Comparison of ENCODE assay signal across 24 cellular contexts in the genomic region with DNA sequence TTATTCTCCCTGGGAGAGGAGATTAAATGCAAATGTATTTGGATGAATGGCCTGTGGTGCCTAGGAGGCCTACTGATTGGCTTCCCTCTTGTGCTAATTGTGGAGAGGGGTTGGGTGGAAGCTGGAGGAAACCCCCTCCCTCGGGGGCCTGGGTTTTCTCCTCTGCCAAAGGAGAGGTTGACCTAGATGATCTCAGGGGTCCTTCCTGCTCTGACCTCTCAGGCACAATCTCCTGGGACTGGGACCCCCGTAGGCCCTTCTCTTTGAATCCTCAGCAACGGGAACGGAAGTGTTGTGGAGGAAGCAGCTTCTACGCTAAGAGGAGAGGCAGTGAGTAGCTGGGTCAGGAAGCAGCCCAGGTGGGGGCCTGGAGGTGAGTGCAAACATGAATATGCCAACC.
"Had no signal": no experiment of that assay in that cellular context is flagged by ENCODE, and none has a peak within 500 bp of the region (broad histone marks: within the 10 kb centered on the region; RNA-seq: fewer than 3 reads in every experiment).

No MANE protein-coding gene starts in this region.

- H3K4me1 Mint-ChIP-seq: activated naive CD4-positive, alpha-beta T cell treated with anti-CD3 and anti-CD28 coated beads, Interleukin-2, amount 10 ng/mL, durations not matched to agents 7 days and 5 days had no signal

- H3K36me3 ChIP-seq: brain microvascular endothelial cell, gastroesophageal sphincter, heart left ventricle, sigmoid colon, upper lobe of left lung had no signal

- H3K4me3 ChIP-seq: gastroesophageal sphincter, heart left ventricle, sigmoid colon, smooth muscle cell, upper lobe of left lung had no signal

- H3K27ac ChIP-seq: brain microvascular endothelial cell, gastroesophageal sphincter, heart left ventricle, sigmoid colon, upper lobe of left lung had no signal

- H3K4me3 Mint-ChIP-seq: activated B cell treated with CpG ODN at 0.5 μM for 24 hours; activated naive CD4-positive, alpha-beta T cell treated with anti-CD3 and anti-CD28 coated beads, Interleukin-2, amount 10 ng/mL, durations not matched to agents 7 days and 5 days; activated T-cell treated with anti-CD3 and anti-CD28 coated beads, Interleukin-2, amount 50 U/mL, for 72 hours; naive B cell; T-cell; T-helper 2 cell treated with Interferon-gamma antibody and Interleukin-4, amounts not matched to agents 5 μg/mL and 100 μg/mL, for 36 hours had no signal

- H3K9me3 ChIP-seq: gastroesophageal sphincter, heart left ventricle, sigmoid colon, upper lobe of left lung had no signal

- H3K27me3 ChIP-seq: sigmoid colon, upper lobe of left lung had no signal

- ATAC-seq: activated T-cell treated with anti-CD3 and anti-CD28 coated beads, Interleukin-2, amount 50 U/mL, for 72 hours; gastroesophageal sphincter; heart left ventricle; left cardiac atrium; T-cell had no signal

- H3K36me3 Mint-ChIP-seq: activated naive CD4-positive, alpha-beta T cell treated with anti-CD3 and anti-CD28 coated beads, Interleukin-2, amount 10 ng/mL, durations not matched to agents 7 days and 5 days; naive B cell; T-cell had no signal

- H3K27ac Mint-ChIP-seq: activated B cell treated with CpG ODN at 0.5 μM for 24 hours; activated naive CD4-positive, alpha-beta T cell treated with anti-CD3 and anti-CD28 coated beads, Interleukin-2, amount 10 ng/mL, durations not matched to agents 7 days and 5 days; activated T-cell treated with anti-CD3 and anti-CD28 coated beads, Interleukin-2, amount 50 U/mL, for 72 hours; progenitor cell of endocrine pancreas; T-cell; T-helper 2 cell treated with Interferon-gamma antibody and Interleukin-4, amounts not matched to agents 5 μg/mL and 100 μg/mL, for 36 hours had no signal

- H3K4me2 ChIP-seq: smooth muscle cell had no signal

- DNase-seq: activated B cell treated with CpG ODN at 0.5 μM for 24 hours; activated CD4-positive, alpha-beta T cell treated with anti-CD3 and anti-CD28 coated beads for 4 hours; activated CD4-positive, alpha-beta T cell treated with anti-CD3 and anti-CD28 coated beads, Interleukin-2, amount 50 U/mL, for 48 hours; activated effector memory CD4-positive, alpha-beta T cell treated with Interleukin-2 at 50 U/mL for 16 hours; activated naive CD4-positive, alpha-beta T cell treated with anti-CD3 and anti-CD28 coated beads, Interleukin-2, amount 10 ng/mL, durations not matched to agents 7 days and 5 days; activated T-cell treated with anti-CD3 and anti-CD28 coated beads, Interleukin-2, amount 50 U/mL, for 72 hours; brain microvascular endothelial cell; central memory CD4-positive, alpha-beta T cell; effector memory CD4-positive, alpha-beta T cell; heart left ventricle; left cardiac atrium; mesenchymal stem cell; naive B cell; retina; sigmoid colon; stimulated activated CD4-positive, alpha-beta T cell treated with anti-CD3 and anti-CD28 coated beads, Interleukin-2, amount 100 ng/mL, for 48 hours; stimulated activated CD8-positive, alpha-beta memory T cell treated with anti-CD3 and anti-CD28 coated beads, Interleukin-4, amount 100 ng/mL, for 48 hours; stimulated activated naive CD4-positive, alpha-beta T cell treated with Interleukin-2 at 50 U/mL for 16 hours; T-cell; upper lobe of left lung had no signal

- H3K9me3 Mint-ChIP-seq: activated B cell treated with CpG ODN at 0.5 μM for 24 hours; activated naive CD4-positive, alpha-beta T cell treated with anti-CD3 and anti-CD28 coated beads, Interleukin-2, amount 10 ng/mL, durations not matched to agents 7 days and 5 days; activated T-cell treated with anti-CD3 and anti-CD28 coated beads, Interleukin-2, amount 50 U/mL, for 72 hours; naive B cell; T-cell; T-helper 2 cell treated with Interferon-gamma antibody and Interleukin-4, amounts not matched to agents 5 μg/mL and 100 μg/mL, for 36 hours had no signal
